1 cellular context compared by ENCODE assay signal in the genomic region with DNA sequence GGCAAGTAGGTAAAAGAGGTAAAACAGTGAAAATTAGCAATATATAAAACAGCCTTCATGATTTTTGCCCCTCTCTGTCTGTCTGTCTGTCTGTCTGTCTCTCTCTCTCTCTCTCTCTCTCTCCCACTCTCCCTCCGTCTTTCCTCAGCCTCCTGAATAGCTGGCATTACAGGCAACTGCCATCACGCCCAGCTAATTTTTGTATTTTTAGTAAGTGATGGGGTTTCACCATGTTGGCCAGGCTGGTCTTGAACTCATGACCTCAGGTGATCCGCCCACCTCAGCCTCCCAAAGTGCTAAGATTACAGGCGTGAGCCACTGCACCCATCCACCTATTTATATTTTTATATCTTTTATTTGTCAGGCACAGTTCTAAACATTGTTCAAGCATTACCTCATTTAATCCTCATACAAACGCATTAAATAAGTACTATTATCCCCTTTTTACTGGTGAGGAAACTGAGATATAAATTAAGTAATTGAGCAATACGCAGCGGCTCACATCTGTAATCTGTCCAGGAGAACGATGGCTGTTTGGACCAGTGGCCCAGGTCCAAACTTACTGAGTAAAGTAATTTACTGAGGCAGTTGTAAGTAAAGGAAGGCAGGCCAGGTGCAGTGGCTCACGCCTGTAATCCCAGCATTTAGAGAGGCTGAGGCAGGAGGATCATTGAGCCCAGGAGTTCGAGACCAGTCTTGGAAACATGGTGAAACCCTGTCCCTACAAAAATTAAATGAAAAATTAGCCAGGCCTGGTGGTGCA.
TF ChIP-seq lines count a peak whose summit lies in the region.

No MANE protein-coding gene starts in this region.

TF ChIP-seq in IMR-90, 13 proteins besides CTCF, POLR2A, EP300 and RAD21:
- no peak for TF ChIP-seq FOS (IDR thresholded peaks at IDR 0.05; ENCODE audit: low read depth, low read length)
- no peak for TF ChIP-seq CEBPB (IDR thresholded peaks at IDR 0.05; ENCODE audit: low read depth, low read length)
- TF ChIP-seq MAZ (IDR thresholded peaks at IDR 0.05; ENCODE audit: borderline replicate concordance, low read depth, low read length): no peak
- no peak for TF ChIP-seq RFX5 (IDR thresholded peaks at IDR 0.05; ENCODE audit: low read depth, low read length)
- no peak for TF ChIP-seq CHD1 (IDR thresholded peaks at IDR 0.05; ENCODE audit: low read depth, low read length)
- no peak for TF ChIP-seq MXI1 (IDR thresholded peaks at IDR 0.05; ENCODE audit: borderline replicate concordance, low read depth, low read length)
- TF ChIP-seq BHLHE40 (IDR thresholded peaks at IDR 0.05; ENCODE audit: low read depth, low read length): no peak
- no peak for TF ChIP-seq NFE2L2 (IDR thresholded peaks at IDR 0.05; ENCODE audit: low read depth, low read length)
- no peak for TF ChIP-seq MAFK (IDR thresholded peaks at IDR 0.05; ENCODE audit: low read depth, low read length)
- TF ChIP-seq RCOR1 (IDR thresholded peaks at IDR 0.05; ENCODE audit: insufficient replicate concordance, low read length): no peak
- TF ChIP-seq, protein P1, sequence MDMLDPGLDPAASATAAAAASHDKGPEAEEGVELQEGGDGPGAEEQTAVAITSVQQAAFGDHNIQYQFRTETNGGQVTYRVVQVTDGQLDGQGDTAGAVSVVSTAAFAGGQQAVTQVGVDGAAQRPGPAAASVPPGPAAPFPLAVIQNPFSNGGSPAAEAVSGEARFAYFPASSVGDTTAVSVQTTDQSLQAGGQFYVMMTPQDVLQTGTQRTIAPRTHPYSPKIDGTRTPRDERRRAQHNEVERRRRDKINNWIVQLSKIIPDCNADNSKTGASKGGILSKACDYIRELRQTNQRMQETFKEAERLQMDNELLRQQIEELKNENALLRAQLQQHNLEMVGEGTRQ (IDR thresholded peaks at IDR 0.05; ENCODE audit: low read depth, low read length): no peak
- TF ChIP-seq, protein P2, sequence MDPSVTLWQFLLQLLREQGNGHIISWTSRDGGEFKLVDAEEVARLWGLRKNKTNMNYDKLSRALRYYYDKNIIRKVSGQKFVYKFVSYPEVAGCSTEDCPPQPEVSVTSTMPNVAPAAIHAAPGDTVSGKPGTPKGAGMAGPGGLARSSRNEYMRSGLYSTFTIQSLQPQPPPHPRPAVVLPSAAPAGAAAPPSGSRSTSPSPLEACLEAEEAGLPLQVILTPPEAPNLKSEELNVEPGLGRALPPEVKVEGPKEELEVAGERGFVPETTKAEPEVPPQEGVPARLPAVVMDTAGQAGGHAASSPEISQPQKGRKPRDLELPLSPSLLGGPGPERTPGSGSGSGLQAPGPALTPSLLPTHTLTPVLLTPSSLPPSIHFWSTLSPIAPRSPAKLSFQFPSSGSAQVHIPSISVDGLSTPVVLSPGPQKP (IDR thresholded peaks at IDR 0.05; ENCODE audit: borderline replicate concordance, low read depth, low read length): no peak
- TF ChIP-seq SMC3 (IDR thresholded peaks at IDR 0.05; ENCODE audit: low read depth, low read length): no peak
